Comparison of ENCODE assay signal across 19 cellular contexts in the genomic region with DNA sequence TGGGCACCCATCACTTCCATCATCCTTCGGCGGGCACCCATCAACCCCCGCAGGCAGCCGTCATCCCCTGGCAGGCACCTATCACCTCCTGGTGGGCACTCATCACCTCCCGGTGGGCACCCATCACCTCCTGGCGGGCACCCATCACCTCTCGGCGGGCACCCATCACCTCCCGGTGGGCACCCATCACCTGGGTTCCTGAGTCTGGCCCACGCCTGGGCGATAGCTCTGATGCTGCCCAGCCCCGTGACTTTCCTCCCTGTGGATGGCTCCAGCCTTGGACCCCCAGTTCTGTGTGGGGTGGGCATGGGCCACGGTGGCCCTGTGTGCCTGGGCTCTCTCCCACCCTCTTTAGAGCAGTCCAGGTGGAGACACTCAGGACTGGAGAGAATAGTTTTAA.
"Had no signal": no experiment of that assay in that cellular context is flagged by ENCODE, and none has a peak within 500 bp of the region (broad histone marks: within the 10 kb centered on the region; RNA-seq: fewer than 3 reads in every experiment).

No MANE protein-coding gene starts in this region.

- H3K27me3 ChIP-seq: adrenal gland, breast epithelium, gastroesophageal sphincter, right lobe of liver, uterus had no signal

- H3K4me1 ChIP-seq: adrenal gland, gastroesophageal sphincter, right lobe of liver had no signal

- DNase-seq: activated CD4-positive, alpha-beta T cell treated with anti-CD3 and anti-CD28 coated beads for 1 hour; activated CD4-positive, alpha-beta T cell treated with anti-CD3 and anti-CD28 coated beads, Interleukin-2, amount 50 U/mL, for 4 hours; activated gamma-delta T cell treated with Interleukin-2 at 50 U/mL for 16 hours; adrenal gland; cerebellar nuclear complex; left cardiac atrium; mesenchymal stem cell; nucleus accumbens; stimulated activated CD4-positive, alpha-beta T cell treated with anti-CD3 and anti-CD28 coated beads, Interleukin-1b, Interleukin-23, amount 100 ng/mL, for 48 hours; T-cell; trophoblast cell; uterus had no signal

- H3K4me3 ChIP-seq: adrenal gland, breast epithelium, coronary artery, gastroesophageal sphincter, right lobe of liver, skin epidermis, uterus had no signal

- ATAC-seq: gastroesophageal sphincter, left cardiac atrium, T-cell had no signal

- H3K36me3 ChIP-seq: uterus had no signal

- FAIRE-seq: TTC549 had no signal

- H3K9me3 ChIP-seq: adrenal gland, breast epithelium, gastroesophageal sphincter, right lobe of liver, uterus had no signal

- H3K27ac ChIP-seq: adrenal gland, coronary artery, epithelial cell of prostate, gastroesophageal sphincter, right lobe of liver, skin epidermis, uterus had no signal
